In genomic region chr1:144883011-144883421, GRCh38 we compare ENCODE assay signal across 8 cellular contexts.
A peak's percentile ranks its signal among the peaks of the same experiment; 100 is the strongest.
DNase-seq lines count a peak whose midpoint lies in the region; ATAC-seq and TF ChIP-seq lines count a peak whose summit lies in the region.
"Not testable (repeated sequence)": the region's sequence is repeated elsewhere in the genome, so short reads cannot be mapped to it uniquely, and the experiment has no call there.

No MANE protein-coding gene starts in this region.

- H3K4me3 Mint-ChIP-seq in mesothelial cell of epicardium, result peak overlapping the region; percentile 43

- not testable (repeated sequence) for H3K27ac ChIP-seq in Panc1 (ENCODE audit: low read length); colonic mucosa; vagina

- H3K27ac Mint-ChIP-seq in mesothelial cell of epicardium, result not testable (repeated sequence)

- intact Hi-C loops in Panc1 (cut with micrococcal nuclease; ENCODE audit: unreplicated experiment); colonic mucosa (cut with DNase I); left cardiac atrium (cut with DNase I); vagina (cut with DNase I): not testable (repeated sequence)

- not testable (repeated sequence) for ATAC-seq in Panc1
- peak in 1 of 2 donors; percentile 23 for ATAC-seq in left cardiac atrium

- DNase-seq in ELF-1 (ENCODE audit: low read depth, low spot score) (peak; percentile 1), activated T-cell treated with anti-CD3 and anti-CD28 coated beads for 1 hour (ENCODE audit: low read depth) (peak; percentile 12), colonic mucosa (peak; percentile 20), left cardiac atrium (peak; percentile 39)
- not testable (repeated sequence) for DNase-seq in Panc1 (ENCODE audit: low read depth, low spot score); mesothelial cell of epicardium (ENCODE audit: low spot score in 2 of 2, unreplicated experiment in 2 of 2); skeletal muscle cell (ENCODE audit: low read depth); vagina (ENCODE audit: extremely low spot score in 2 of 2)

- POLR2A ChIA-PET in Panc1 (lab: Charles Lee), result not testable (repeated sequence)

- CTCF ChIA-PET in Panc1 (lab: Charles Lee), result not testable (repeated sequence)

- H3K27me3 Mint-ChIP-seq in mesothelial cell of epicardium (ENCODE audit: low read depth), result not testable (repeated sequence)

- not testable (repeated sequence) for H3K27me3 ChIP-seq in Panc1 (ENCODE audit: control insufficient read depth, insufficient read depth, low read length); colonic mucosa; vagina

- in situ Hi-C loops in Panc1 (cut with HindIII; ENCODE audit: low pct_unique_long_range_greater_than_20kb, low sequenced_read_pairs), result not testable (repeated sequence)

- H3K4me3 ChIP-seq in Panc1 (ENCODE audit: low read depth in 2 of 2, low read length in 2 of 2) (peak overlapping the region; percentile 14 to 31; a peak in 3 of 4 replicates), skeletal muscle cell (ENCODE audit: low read depth, low read length) (peak overlapping the region; percentile 51), vagina (peak overlapping the region; percentile 15 to 40)
- H3K4me3 ChIP-seq in colonic mucosa, result not testable (repeated sequence)

- not testable (repeated sequence) for TF ChIP-seq POLR2A in vagina (IDR thresholded peaks at IDR 0.05)

- not testable (repeated sequence) for H3K4me1 Mint-ChIP-seq in mesothelial cell of epicardium

- H3K36me3 Mint-ChIP-seq in mesothelial cell of epicardium, result not testable (repeated sequence)

- not testable (repeated sequence) for H3K36me3 ChIP-seq in Panc1 (ENCODE audit: control insufficient read depth, insufficient read depth, low read length); colonic mucosa; vagina

- not testable (repeated sequence) for H3K9ac ChIP-seq in colonic mucosa (ENCODE audit: low read depth in 2 of 2, low read length in 2 of 2)

- not testable (repeated sequence) for TF ChIP-seq CTCF in Panc1 (IDR thresholded peaks at IDR 0.05); colonic mucosa (IDR thresholded peaks at IDR 0.05); mesothelial cell of epicardium (IDR thresholded peaks at IDR 0.05; ENCODE audit: unreplicated experiment); vagina (IDR thresholded peaks at IDR 0.05)

- not testable (repeated sequence) for BruUV-seq in Panc1 (replicated peaks; lab: Mats Ljungman, UMichigan)

- not testable (repeated sequence) for H3K9me3 Mint-ChIP-seq in mesothelial cell of epicardium

- not testable (repeated sequence) for H3K9me3 ChIP-seq in Panc1 (ENCODE audit: control insufficient read depth, insufficient read depth, low read depth, low read length); colonic mucosa; vagina

- not testable (repeated sequence) for H3K4me1 ChIP-seq in Panc1 (ENCODE audit: control insufficient read depth, insufficient read depth, low read length); colonic mucosa; vagina
